Comparison of ENCODE assay signal across 11 cellular contexts in the genomic region with DNA sequence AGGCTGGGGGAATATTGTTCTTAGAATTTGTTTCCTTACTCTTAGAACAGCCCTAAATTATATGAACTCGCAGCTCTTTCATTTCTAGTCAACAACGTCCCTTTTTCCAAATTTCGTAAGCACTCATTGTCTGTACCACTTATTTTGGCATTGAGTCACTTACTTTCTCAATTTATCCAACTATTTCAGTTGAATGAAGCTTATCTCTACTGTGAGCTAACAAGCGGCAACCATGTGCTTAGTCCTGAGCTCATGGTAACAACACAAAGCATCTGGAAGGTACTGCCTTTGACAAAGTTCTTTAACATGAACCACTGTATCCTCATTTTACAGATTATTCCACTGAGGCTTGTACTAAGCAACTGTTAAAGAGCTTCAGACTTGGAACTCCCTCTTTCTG.
DNase-seq lines count a peak whose midpoint lies in the region; ATAC-seq and TF ChIP-seq lines count a peak whose summit lies in the region.
"Had no signal": no experiment of that assay in that cellular context is flagged by ENCODE, and none has a peak within 500 bp of the region (broad histone marks: within the 10 kb centered on the region; RNA-seq: fewer than 3 reads in every experiment).

No MANE protein-coding gene starts in this region.

- ATAC-seq in GM18867 (IDR thresholded peaks at IDR 0.05; ENCODE audit: unreplicated experiment) = peak; percentile 11
- peak; percentile 14 for ATAC-seq in HG02943 (IDR thresholded peaks at IDR 0.05; ENCODE audit: low read depth, unreplicated experiment)
- ATAC-seq: HepG2 had no signal

- H3K9ac ChIP-seq in H9 (ENCODE audit: extremely low read depth, insufficient read length, low read length) = no peak overlapping the region

- no peaks in the 10 kb centered on the region for H3K79me1 ChIP-seq in H9 (ENCODE audit: insufficient read depth, low read depth, low read length, poor library complexity, severe bottlenecking)

- no peak overlapping the region for H2BK5ac ChIP-seq in H9 (ENCODE audit: insufficient read length, low read length)

- no peaks in the 10 kb centered on the region for H3K9me3 ChIP-seq in muscle layer of duodenum (ENCODE audit: control insufficient read depth in 1 of 2, low read length in 2 of 2)
- H3K9me3 ChIP-seq in H9 (ENCODE audit: control insufficient read depth, low read depth, low read length) = no peaks in the 10 kb centered on the region
- H3K9me3 ChIP-seq: HAP-1 had no signal

- H3K4me1 Mint-ChIP-seq in H9 = peaks cover 17 to 23% of the 10 kb centered on the region in 2 experiments

- H2BK120ac ChIP-seq in H9 (ENCODE audit: low read depth, low read length, poor library complexity, severe bottlenecking) = no peak overlapping the region

- H3K4me3 Mint-ChIP-seq in H9 = no peak overlapping the region
- H3K4me3 Mint-ChIP-seq: type B pancreatic cell had no signal

- DNase-seq in SIG-M5 treated with dmso at 0.1 percent for 504 hours (lab: John Stamatoyannopoulos, UW; ENCODE audit: unreplicated experiment) (peak; percentile 72), T-helper 2 cell (no peak), H9 (no peak), foreskin melanocyte (no peak), cerebellum (ENCODE audit: low spot score) (no peak)

- H4K5ac ChIP-seq in H9 (ENCODE audit: insufficient read length, low read depth, low read length) = no peak overlapping the region

- no peaks in the 10 kb centered on the region for H3K79me2 ChIP-seq in H9 (ENCODE audit: insufficient read depth, low read length)

- no peak overlapping the region for H3K4ac ChIP-seq in H9 (ENCODE audit: low read depth, low read length)

- H3K18ac ChIP-seq in H9 (ENCODE audit: insufficient read length, low read depth, low read length) = no peak overlapping the region

- no peak overlapping the region for H3K23ac ChIP-seq in H9 (ENCODE audit: insufficient read length, low read depth, low read length)

- H4K8ac ChIP-seq in H9 (replicated peaks; ENCODE audit: insufficient read length, low read depth, low read length) = no peak overlapping the region

- H2BK15ac ChIP-seq in H9 (ENCODE audit: low read depth, low read length) = no peak overlapping the region

- TF ChIP-seq CTCF in H9 (conservative IDR thresholded peaks at IDR 0.05) = no peak

- H3K23me2 ChIP-seq in H9 (ENCODE audit: insufficient read length, low read depth, low read length, poor library complexity, severe bottlenecking) = no peaks in the 10 kb centered on the region

- H3K4me3 ChIP-seq in muscle layer of duodenum (ENCODE audit: low read depth in 1 of 2, low read length in 2 of 2) = no peak overlapping the region
- H3K4me3 ChIP-seq: HAP-1 had no signal

- H3K27ac ChIP-seq in muscle layer of duodenum (ENCODE audit: low read length) = peak overlapping the region; percentile 29
- H3K27ac ChIP-seq in H9 (ENCODE audit: insufficient read length, low read depth, low read length) = no peak overlapping the region

- no peak overlapping the region for H3K27ac Mint-ChIP-seq in H9
- H3K27ac Mint-ChIP-seq: type B pancreatic cell had no signal

- H3K27me3 ChIP-seq in muscle layer of duodenum (ENCODE audit: low read depth, low read length) (no peaks in the 10 kb centered on the region), H9 (ENCODE audit: insufficient read depth, low read length) (no peaks in the 10 kb centered on the region)

- no peak overlapping the region for H3K56ac ChIP-seq in H9 (ENCODE audit: insufficient read length, low read depth, low read length)

- H2AFZ ChIP-seq in H9 (ENCODE audit: low read length) = no peak overlapping the region

- no peak overlapping the region for H2AK5ac ChIP-seq in H9 (ENCODE audit: insufficient read length, low read length)

- H3K14ac ChIP-seq in H9 (ENCODE audit: insufficient read depth, low read length) = no peak overlapping the region

- H3K36me3 Mint-ChIP-seq in H9 (ENCODE audit: insufficient read depth in 1 of 3, low read depth in 3 of 3) = no peaks in the 10 kb centered on the region

- H3K27me3 Mint-ChIP-seq in H9 (ENCODE audit: low read depth) = peaks cover 5% of the 10 kb centered on the region; the same call in 1 of the 2 replicates
- H3K27me3 Mint-ChIP-seq: type B pancreatic cell had no signal

- H2BK20ac ChIP-seq in H9 (ENCODE audit: low read depth, low read length, poor library complexity, severe bottlenecking) = no peak overlapping the region

- H3K9me3 Mint-ChIP-seq in H9 = no peaks in the 10 kb centered on the region
- H3K9me3 Mint-ChIP-seq: type B pancreatic cell had no signal

- H3K36me3 ChIP-seq in muscle layer of duodenum (ENCODE audit: control insufficient read depth in 1 of 2, insufficient read depth in 2 of 2, low read length in 2 of 2) = no peaks in the 10 kb centered on the region
- H3K36me3 ChIP-seq: HAP-1 had no signal

- H3K4me2 ChIP-seq in H9 (ENCODE audit: insufficient read depth, insufficient read length, low read length) = no peak overlapping the region

- no peak overlapping the region for H3T11ph ChIP-seq in H9 (ENCODE audit: low read length)

- H4K20me1 ChIP-seq in H9 (ENCODE audit: control insufficient read depth, insufficient read depth, insufficient read length) = no peaks in the 10 kb centered on the region

- peaks cover 4 to 7% of the 10 kb centered on the region in 2 donors for H3K4me1 ChIP-seq in muscle layer of duodenum (ENCODE audit: control insufficient read depth in 1 of 2, insufficient read depth in 2 of 2, low read length in 2 of 2)
- H3K4me1 ChIP-seq in H9 (ENCODE audit: insufficient read depth, low read length) = no peaks in the 10 kb centered on the region
- H3K4me1 ChIP-seq: HAP-1 had no signal

- no peak overlapping the region for H2BK12ac ChIP-seq in H9 (ENCODE audit: insufficient read length, low read depth, low read length)

- no CpG with 5 or more reads among the region's 4 CpGs for WGBS in H9 (ENCODE audit: extremely low coverage, insufficient read length, low lambda C conversion rate)

- H4K91ac ChIP-seq in H9 (ENCODE audit: insufficient read length, low read depth, low read length) = no peak overlapping the region
